13 cellular contexts compared by ENCODE assay signal in the genomic region with DNA sequence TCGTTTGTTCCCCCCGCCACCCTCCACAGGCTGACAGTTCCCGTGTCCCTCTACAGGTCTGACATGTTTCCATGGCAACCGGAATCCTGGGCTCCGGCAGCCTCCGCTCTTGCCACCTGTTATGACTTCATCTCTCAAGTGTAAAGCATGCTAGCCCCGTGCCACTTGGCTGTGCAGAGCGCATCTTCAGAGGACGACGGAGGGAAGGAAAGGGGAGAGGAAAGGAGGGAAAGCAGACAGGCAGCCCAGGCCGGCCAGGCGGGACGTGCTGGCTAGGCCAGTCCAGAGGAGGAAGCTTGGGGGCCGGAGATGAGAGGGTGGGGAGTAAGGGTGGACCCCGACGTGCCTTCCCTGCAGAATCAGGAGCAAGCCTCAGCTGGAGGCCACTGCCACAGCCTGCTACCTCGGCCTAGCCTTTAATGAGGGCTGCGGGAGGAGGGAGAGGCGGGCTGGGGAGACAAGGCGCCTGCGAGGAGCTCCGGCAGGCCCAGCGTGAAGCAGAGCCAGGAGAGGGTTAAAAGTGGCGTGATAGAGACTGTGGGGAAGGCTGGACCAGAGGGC.
DNase-seq lines count a peak whose midpoint lies in the region; ATAC-seq and TF ChIP-seq lines count a peak whose summit lies in the region.
"Had no signal": no experiment of that assay in that cellular context is flagged by ENCODE, and none has a peak within 500 bp of the region (broad histone marks: within the 10 kb centered on the region; RNA-seq: fewer than 3 reads in every experiment).

No MANE protein-coding gene starts in this region.

- BruUV-seq in A673 (replicated peaks; lab: Mats Ljungman, UMichigan) = no TSS peak

- no peak for DNase-seq in left cardiac atrium
- no peak for DNase-seq in cardiac septum (ENCODE audit: low spot score)
- DNase-seq in SHP77 treated with DMSO at 0.1 percent for 48 hours (lab: John Stamatoyannopoulos, UW) = peak; percentile 8
- DNase-seq in left ventricle myocardium superior = no peak
- DNase-seq in epidermal melanocyte (ENCODE audit: insufficient read length, low spot score) = no peak
- DNase-seq in NCI-H1436 (lab: John Stamatoyannopoulos, UW) = no peak
- DNase-seq in A673 (ENCODE audit: low spot score) = no peak
- DNase-seq: NCI-H526 treated with DMSO at 0.1 percent for 48 hours, SIG-M5, uterus had no signal

- POLR2A ChIA-PET in A673 (lab: Charles Lee; ENCODE audit: low non-redundant PET) = no interaction called here

- CTCF ChIA-PET in A673 (lab: Charles Lee) = no interaction called here

- no peaks in the 10 kb centered on the region for H3K9me3 ChIP-seq in A673 (ENCODE audit: low read depth, low read length, poor library complexity, severe bottlenecking)
- H3K9me3 ChIP-seq: HAP-1, uterus had no signal

- no peaks in the 10 kb centered on the region for H3K36me3 ChIP-seq in A673 (ENCODE audit: insufficient read depth, low read length, poor library complexity, severe bottlenecking)
- H3K36me3 ChIP-seq: HAP-1, uterus had no signal

- TF ChIP-seq CTCF in A673 (conservative IDR thresholded peaks at IDR 0.05; ENCODE audit: low read depth, low read length) = no peak

- no peaks in the 10 kb centered on the region for H3K27me3 ChIP-seq in A673 (replicated peaks; ENCODE audit: insufficient read depth, low read depth, low read length, poor library complexity)
- H3K27me3 ChIP-seq: uterus had no signal

- intact Hi-C loops in left cardiac atrium (cut with DNase I) = no loop called here
- intact Hi-C loops in cardiac septum (cut with DNase I) = no loop called here
- intact Hi-C loops in left ventricle myocardium superior (cut with micrococcal nuclease) = no loop called here
- intact Hi-C loops in A673 (cut with micrococcal nuclease; ENCODE audit: unreplicated experiment) = no loop called here

- H3K4me1 ChIP-seq in A673 (ENCODE audit: insufficient read depth, low read length, poor library complexity, severe bottlenecking) = no peaks in the 10 kb centered on the region
- H3K4me1 ChIP-seq: HAP-1, uterus had no signal

- H3K4me3 ChIP-seq in A673 (ENCODE audit: low read depth, low read length, poor library complexity, severe bottlenecking) = no peak overlapping the region
- H3K4me3 ChIP-seq: HAP-1, uterus had no signal

- ATAC-seq in left cardiac atrium (peak; percentile 15 to 40), left ventricle myocardium superior (peak; percentile 31), GM19395 (IDR thresholded peaks at IDR 0.05; ENCODE audit: unreplicated experiment) (no peak)
- ATAC-seq: esophagus mucosa had no signal

- no peak overlapping the region for H3K27ac ChIP-seq in A673 (ENCODE audit: low read depth, low read length, poor library complexity, severe bottlenecking)
- H3K27ac ChIP-seq: uterus had no signal
